Comparison of ENCODE assay signal across 17 cellular contexts in genomic region chr9:136852664-136853595, GRCh38. TPM values are rescaled to one million over a fixed set of nuclear protein-coding genes. Genes with fewer than 3 reads are reported as not detected.
A peak's percentile ranks its signal among the peaks of the same experiment; 100 is the strongest.
DNase-seq lines count a peak whose midpoint lies in the region; ATAC-seq and TF ChIP-seq lines count a peak whose summit lies in the region.
"Had no signal": no experiment of that assay in that cellular context is flagged by ENCODE, and none has a peak within 500 bp of the region (broad histone marks: within the 10 kb centered on the region; RNA-seq: fewer than 3 reads in every experiment).

No MANE protein-coding gene starts in this region.

- ATAC-seq in sciatic nerve = no peak
- ATAC-seq: activated CD8-positive, alpha-beta T cell treated with anti-CD3 and anti-CD28 coated beads for 36 hours; activated T-cell treated with anti-CD3 and anti-CD28 coated beads, Interleukin-2, amount 50 U/mL, for 4 hours; effector memory CD8-positive, alpha-beta T cell had no signal

- no peak for TF ChIP-seq CTCF in glutamatergic neuron (IDR thresholded peaks at IDR 0.05; ENCODE audit: partially characterized antibody, unreplicated experiment)

- no peaks in the 10 kb centered on the region for H3K36me3 Mint-ChIP-seq in glutamatergic neuron (ENCODE audit: unreplicated experiment)
- H3K36me3 Mint-ChIP-seq: IgD-negative memory B cell had no signal

- DNase-seq in activated CD8-positive, alpha-beta memory T cell treated with anti-CD3 and anti-CD28 coated beads, Interleukin-2, amount 50 U/mL, for 4 hours = peak; percentile 15
- DNase-seq in activated CD8-positive, alpha-beta memory T cell treated with anti-CD3 and anti-CD28 coated beads, Interleukin-2, amount 50 U/mL, for 48 hours = no peak
- DNase-seq in glutamatergic neuron = peak; percentile 15
- peak; percentile 59 for DNase-seq in sciatic nerve (ENCODE audit: low spot score)
- no peak for DNase-seq in HUDEP-2 (lab: John Stamatoyannopoulos, UW; ENCODE audit: unreplicated experiment in 76 of 76)
- no peak for DNase-seq in NCI-H526 (lab: John Stamatoyannopoulos, UW)
- DNase-seq: activated B cell treated with CpG ODN at 0.5 μM for 24 hours; activated CD8-positive, alpha-beta T cell treated with anti-CD3 and anti-CD28 coated beads for 36 hours; activated T-cell treated with anti-CD3 and anti-CD28 coated beads, Interleukin-2, amount 50 U/mL, for 4 hours; Calu3; effector memory CD8-positive, alpha-beta T cell; EL; NCI-H2227 treated with DMSO at 0.1 percent for 48 hours; NCI-H82; small intestine; stimulated activated CD4-positive, alpha-beta T cell treated with anti-CD3 and anti-CD28 coated beads, Interleukin-4, amount 100 ng/mL, for 4 hours had no signal

- intact Hi-C loops in sciatic nerve (cut with DNase I) = no loop called here

- H3K4me1 Mint-ChIP-seq in glutamatergic neuron (ENCODE audit: low read depth, unreplicated experiment) = peaks cover 2% of the 10 kb centered on the region

- no peak overlapping the region for H3K4me3 Mint-ChIP-seq in glutamatergic neuron (ENCODE audit: unreplicated experiment)
- H3K4me3 Mint-ChIP-seq: activated B cell treated with CpG ODN at 0.5 μM for 24 hours; activated CD8-positive, alpha-beta T cell treated with anti-CD3 and anti-CD28 coated beads for 36 hours; activated T-cell treated with anti-CD3 and anti-CD28 coated beads, Interleukin-2, amount 50 U/mL, for 4 hours had no signal

- no peak overlapping the region for H3K27ac Mint-ChIP-seq in glutamatergic neuron (ENCODE audit: unreplicated experiment)
- H3K27ac Mint-ChIP-seq: activated B cell treated with CpG ODN at 0.5 μM for 24 hours; activated CD8-positive, alpha-beta T cell treated with anti-CD3 and anti-CD28 coated beads for 36 hours; effector memory CD8-positive, alpha-beta T cell had no signal

- H3K9me3 Mint-ChIP-seq in glutamatergic neuron (ENCODE audit: unreplicated experiment) = peaks cover 4% of the 10 kb centered on the region
- H3K9me3 Mint-ChIP-seq: activated B cell treated with CpG ODN at 0.5 μM for 24 hours; activated CD8-positive, alpha-beta T cell treated with anti-CD3 and anti-CD28 coated beads for 36 hours; activated T-cell treated with anti-CD3 and anti-CD28 coated beads, Interleukin-2, amount 50 U/mL, for 4 hours; effector memory CD8-positive, alpha-beta T cell had no signal

- H3K27me3 Mint-ChIP-seq in glutamatergic neuron (ENCODE audit: unreplicated experiment) = peaks cover 7% of the 10 kb centered on the region
- H3K27me3 Mint-ChIP-seq: IgD-negative memory B cell had no signal

RNA-seq across cellular contexts. Expression of gene MAMDC4, which starts 0.8 kb away (rescaled TPM):
- total RNA-seq in glutamatergic neuron (ENCODE audit: unreplicated experiment) (17.6 TPM), sciatic nerve (3.0 TPM)

RNA-seq across cellular contexts. Expression of gene PHPT1, which starts 3.7 kb away (rescaled TPM):
- total RNA-seq in glutamatergic neuron (ENCODE audit: unreplicated experiment) = 101 TPM
- total RNA-seq in sciatic nerve = 76.4 TPM

RNA-seq across cellular contexts. Expression of gene AJM1, which starts 10.7 kb away (rescaled TPM):
- 15.3 TPM for total RNA-seq in glutamatergic neuron (ENCODE audit: unreplicated experiment)
- 3.1 TPM for total RNA-seq in sciatic nerve

RNA-seq across cellular contexts. Expression of gene EDF1, which starts 13.2 kb away (rescaled TPM):
- total RNA-seq in glutamatergic neuron (ENCODE audit: unreplicated experiment) (343 TPM), sciatic nerve (201 TPM)

RNA-seq across cellular contexts. Expression of gene TRAF2, which starts 33.4 kb away (rescaled TPM):
- total RNA-seq in glutamatergic neuron (ENCODE audit: unreplicated experiment) (27.3 TPM), sciatic nerve (17.0 TPM)

Comparison
In these comparisons a context has a peak if more than half of its experiments do, and no peak if none do; other contexts are left out.
1. DNase-seq: peak in activated CD8-positive, alpha-beta memory T cell treated with anti-CD3 and anti-CD28 coated beads, Interleukin-2, amount 50 U/mL, for 4 hours (single experiment), glutamatergic neuron (single experiment) and sciatic nerve (single experiment); none in activated CD8-positive, alpha-beta memory T cell treated with anti-CD3 and anti-CD28 coated beads, Interleukin-2, amount 50 U/mL, for 48 hours (single experiment), HUDEP-2 (0 of 76) and NCI-H526 (0 of 2).